ENCODE assay signal across 11 cellular contexts in genomic region chr1:170162385-170163226, GRCh38. TPM values are rescaled to one million over a fixed set of nuclear protein-coding genes. Genes with fewer than 3 reads are reported as not detected.
DNase-seq lines count a peak whose midpoint lies in the region; ATAC-seq and TF ChIP-seq lines count a peak whose summit lies in the region.
"Had no signal": no experiment of that assay in that cellular context is flagged by ENCODE, and none has a peak within 500 bp of the region (broad histone marks: within the 10 kb centered on the region; RNA-seq: fewer than 3 reads in every experiment).

No MANE protein-coding gene starts in this region.

- no peaks in the 10 kb centered on the region for H3K27me3 Mint-ChIP-seq in osteocyte (ENCODE audit: unreplicated experiment)

- no peak for TF ChIP-seq CTCF in fibroblast of villous mesenchyme (IDR thresholded peaks at IDR 0.05; ENCODE audit: insufficient read depth, low read depth, low read length)
- TF ChIP-seq CTCF in osteocyte (IDR thresholded peaks at IDR 0.05), result no peak
- TF ChIP-seq CTCF in GM13976 (IDR thresholded peaks at IDR 0.05; ENCODE audit: borderline replicate concordance, control extremely low read depth, extremely low read depth, insufficient read depth, missing control alignments), result no peak

- H3K36me3 Mint-ChIP-seq in osteocyte (ENCODE audit: unreplicated experiment), result peaks cover 6% of the 10 kb centered on the region

- peaks cover 7% of the 10 kb centered on the region for H3K9me3 Mint-ChIP-seq in osteocyte (ENCODE audit: unreplicated experiment)
- H3K9me3 Mint-ChIP-seq: CD4-positive, alpha-beta T cell had no signal

- peak; percentile 92 for DNase-seq in Daoy (ENCODE audit: low read depth)
- peak; percentile 89 for DNase-seq in fibroblast of villous mesenchyme (ENCODE audit: low read depth)
- DNase-seq in osteocyte (ENCODE audit: extremely low spot score, unreplicated experiment), result peak; percentile 86
- no peak for DNase-seq in GM13976 (ENCODE audit: low spot score)
- DNase-seq in OCI-M2 (lab: John Stamatoyannopoulos, UW; ENCODE audit: unreplicated experiment), result no peak
- DNase-seq in GM19238 (ENCODE audit: insufficient read length, low spot score), result no peak
- DNase-seq: CD4-positive, alpha-beta T cell; NCI-H1048 had no signal

- no peak overlapping the region for H3K4me3 Mint-ChIP-seq in osteocyte (ENCODE audit: unreplicated experiment)
- H3K4me3 Mint-ChIP-seq: CD4-positive, alpha-beta T cell had no signal

- H3K4me1 Mint-ChIP-seq in osteocyte (ENCODE audit: unreplicated experiment), result peaks cover 17% of the 10 kb centered on the region

- in situ Hi-C loops in GM13976 (cut with MboI; ENCODE audit: low sequenced_read_pairs, unreplicated experiment), result no loop called here

- H3K27ac Mint-ChIP-seq in osteocyte (ENCODE audit: unreplicated experiment), result peak overlapping the region; percentile 65
- H3K27ac Mint-ChIP-seq: CD4-positive, alpha-beta T cell had no signal

- ATAC-seq in SK-N-SH treated with all-trans-retinoic acid at 6 μM for 48 hours, result peak; percentile 98
- ATAC-seq in HG02759 (IDR thresholded peaks at IDR 0.05; ENCODE audit: unreplicated experiment), result no peak
- ATAC-seq: Panc1 had no signal

- no peak overlapping the region for H3K4me3 ChIP-seq in fibroblast of villous mesenchyme (ENCODE audit: low read depth, low read length)

TF ChIP-seq in SK-N-SH treated with all-trans-retinoic acid at 6 μM for 48 hours, 23 proteins besides CTCF, POLR2A, EP300 and RAD21:
- TF ChIP-seq TCF4 (CRISPR knock-in tag; IDR thresholded peaks at IDR 0.05; ENCODE audit: borderline replicate concordance) (no peak), ZNF8 (CRISPR knock-in tag; IDR thresholded peaks at IDR 0.05) (no peak), OSR1 (CRISPR knock-in tag; IDR thresholded peaks at IDR 0.05) (no peak), PPARA (CRISPR knock-in tag; IDR thresholded peaks at IDR 0.05; ENCODE audit: borderline replicate concordance) (no peak), ZFP3 (CRISPR knock-in tag; IDR thresholded peaks at IDR 0.05) (no peak)

RNA-seq across cellular contexts. Expression of gene NTMT2, which starts 16.8 kb away (rescaled TPM):
- not detected in 2 replicates for total RNA-seq in Daoy (2014; rRNA removed; shearing (Covaris generic))
- not detected in 2 replicates for total RNA-seq in fibroblast of villous mesenchyme
- not detected in 2 replicates for total RNA-seq in osteocyte
- total RNA-seq: CD4-positive, alpha-beta T cell had no signal

Comparison
In these comparisons a context has a peak if more than half of its experiments do, and no peak if none do; other contexts are left out.
1. DNase-seq: peak in Daoy (single experiment), fibroblast of villous mesenchyme (single experiment) and osteocyte (single experiment); none in GM13976 (single experiment), OCI-M2 (single experiment) and GM19238 (single experiment).